Comparison of ENCODE assay signal across 1 cellular context in the genomic region with DNA sequence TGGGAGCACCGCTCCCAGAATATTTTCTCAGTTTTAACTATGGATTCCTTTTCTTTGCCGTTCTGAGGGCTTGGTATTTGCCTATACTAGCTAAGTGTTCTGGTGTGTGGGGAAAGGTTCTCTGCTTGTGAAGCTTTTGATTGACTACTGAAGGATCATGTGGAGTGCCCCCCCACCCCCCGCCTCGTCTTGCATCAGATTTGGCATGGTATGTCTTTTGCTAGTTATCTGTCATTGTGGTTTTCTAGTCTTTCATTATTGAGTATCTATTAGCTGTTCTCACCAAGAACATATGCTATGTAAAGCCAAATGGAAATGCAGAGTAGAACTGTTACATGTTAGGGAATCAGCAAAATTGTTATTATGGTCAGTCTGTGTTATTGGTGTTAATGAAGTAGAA.
TF ChIP-seq lines count a peak whose summit lies in the region.

No MANE protein-coding gene starts in this region.

TF ChIP-seq in SK-N-SH treated with all-trans-retinoic acid at 6 μM for 48 hours, 23 proteins besides CTCF, POLR2A, EP300 and RAD21 (continued from another document):
- no peak for TF ChIP-seq CREB5 (CRISPR knock-in tag; IDR thresholded peaks at IDR 0.05; ENCODE audit: low read depth)
- no peak for TF ChIP-seq ARNTL (CRISPR knock-in tag; IDR thresholded peaks at IDR 0.05; ENCODE audit: borderline replicate concordance, low read depth)
- TF ChIP-seq ZNF565 (CRISPR knock-in tag; conservative IDR thresholded peaks at IDR 0.05; ENCODE audit: low read depth) = no peak
- no peak for TF ChIP-seq ISL1 (CRISPR knock-in tag; IDR thresholded peaks at IDR 0.05)
- TF ChIP-seq BACH2 (CRISPR knock-in tag; IDR thresholded peaks at IDR 0.05; ENCODE audit: borderline replicate concordance) = no peak
- TF ChIP-seq ZNF70 (CRISPR knock-in tag; IDR thresholded peaks at IDR 0.05) = no peak
- TF ChIP-seq ZFP3 (CRISPR knock-in tag; IDR thresholded peaks at IDR 0.05) = no peak
- no peak for TF ChIP-seq ZNF8 (CRISPR knock-in tag; IDR thresholded peaks at IDR 0.05)
- no peak for TF ChIP-seq PPARA (CRISPR knock-in tag; IDR thresholded peaks at IDR 0.05; ENCODE audit: borderline replicate concordance)
- TF ChIP-seq, protein P1, sequence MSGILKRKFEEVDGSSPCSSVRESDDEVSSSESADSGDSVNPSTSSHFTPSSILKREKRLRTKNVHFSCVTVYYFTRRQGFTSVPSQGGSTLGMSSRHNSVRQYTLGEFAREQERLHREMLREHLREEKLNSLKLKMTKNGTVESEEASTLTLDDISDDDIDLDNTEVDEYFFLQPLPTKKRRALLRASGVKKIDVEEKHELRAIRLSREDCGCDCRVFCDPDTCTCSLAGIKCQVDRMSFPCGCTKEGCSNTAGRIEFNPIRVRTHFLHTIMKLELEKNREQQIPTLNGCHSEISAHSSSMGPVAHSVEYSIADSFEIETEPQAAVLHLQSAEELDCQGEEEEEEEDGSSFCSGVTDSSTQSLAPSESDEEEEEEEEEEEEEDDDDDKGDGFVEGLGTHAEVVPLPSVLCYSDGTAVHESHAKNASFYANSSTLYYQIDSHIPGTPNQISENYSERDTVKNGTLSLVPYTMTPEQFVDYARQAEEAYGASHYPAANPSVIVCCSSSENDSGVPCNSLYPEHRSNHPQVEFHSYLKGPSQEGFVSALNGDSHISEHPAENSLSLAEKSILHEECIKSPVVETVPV (CRISPR knock-in tag; IDR thresholded peaks at IDR 0.05) = no peak
- TF ChIP-seq CSDC2 (CRISPR knock-in tag; IDR thresholded peaks at IDR 0.05) = no peak
- TF ChIP-seq RARB (CRISPR knock-in tag; IDR thresholded peaks at IDR 0.05) = no peak
- no peak for TF ChIP-seq ESRRG (CRISPR knock-in tag; IDR thresholded peaks at IDR 0.05)
